Comparison of ENCODE assay signal across 11 cellular contexts in genomic region chr12:121632069-121632970, GRCh38. TPM values are rescaled to one million over a fixed set of nuclear protein-coding genes. Genes with fewer than 3 reads are reported as not detected.
DNase-seq lines count a peak whose midpoint lies in the region; ATAC-seq and TF ChIP-seq lines count a peak whose summit lies in the region.
"Had no signal": no experiment of that assay in that cellular context is flagged by ENCODE, and none has a peak within 500 bp of the region (broad histone marks: within the 10 kb centered on the region; RNA-seq: fewer than 3 reads in every experiment).

No MANE protein-coding gene starts in this region.

- no peaks in the 10 kb centered on the region for H3K27me3 Mint-ChIP-seq in CD4-positive, CD25-positive, alpha-beta regulatory T cell
- no peaks in the 10 kb centered on the region for H3K27me3 Mint-ChIP-seq in endodermal cell (ENCODE audit: insufficient read depth)

- H3K4me1 Mint-ChIP-seq in CD4-positive, CD25-positive, alpha-beta regulatory T cell, result peaks cover 19 to 86% (median 55%) of the 10 kb centered on the region in 4 donors
- H3K4me1 Mint-ChIP-seq in endodermal cell, result peaks cover 48% of the 10 kb centered on the region

- TF ChIP-seq POLR2A in NB4 (IDR thresholded peaks at IDR 0.05; ENCODE audit: extremely low read depth, insufficient read length), result no peak

- no peak for TF ChIP-seq CTCF in NB4 (IDR thresholded peaks at IDR 0.05; ENCODE audit: low read depth, low read length)
- TF ChIP-seq CTCF in endodermal cell (conservative IDR thresholded peaks at IDR 0.05), result no peak
- no peak for TF ChIP-seq CTCF in neutrophil (IDR thresholded peaks at IDR 0.05)

- H3K9me3 Mint-ChIP-seq in CD4-positive, CD25-positive, alpha-beta regulatory T cell, result no peaks in the 10 kb centered on the region
- H3K9me3 Mint-ChIP-seq in endodermal cell, result no peaks in the 10 kb centered on the region

- 84 to 94% methylated on average over 5 to 11 of the region's 11 CpGs for WGBS in endodermal cell (ENCODE audit: insufficient coverage in 1 of 2, insufficient read length in 1 of 2), 2 experiments

- peaks cover 12% of the 10 kb centered on the region for H3K36me3 Mint-ChIP-seq in CD4-positive, CD25-positive, alpha-beta regulatory T cell
- H3K36me3 Mint-ChIP-seq in endodermal cell (ENCODE audit: low read depth), result peaks cover 32% of the 10 kb centered on the region

- H3K27me3 ChIP-seq in CD4-positive, CD25-positive, alpha-beta regulatory T cell (ENCODE audit: control insufficient read depth, insufficient read depth, low read length), result no peaks in the 10 kb centered on the region
- no peaks in the 10 kb centered on the region for H3K27me3 ChIP-seq in endodermal cell (ENCODE audit: control insufficient read depth, insufficient read depth, low read length, poor library complexity, severe bottlenecking)
- H3K27me3 ChIP-seq in neutrophil, result no peaks in the 10 kb centered on the region
- H3K27me3 ChIP-seq: heart left ventricle, ovary had no signal

- ATAC-seq in CD4-positive, CD25-positive, alpha-beta regulatory T cell (ENCODE audit: low read depth in 2 of 2), result no peak
- ATAC-seq in HG03460 (IDR thresholded peaks at IDR 0.05; ENCODE audit: unreplicated experiment), result no peak

- H3K27ac Mint-ChIP-seq in CD4-positive, CD25-positive, alpha-beta regulatory T cell, result peak overlapping the region; percentile 77 to 95 (median 92)
- peak overlapping the region; percentile 83 for H3K27ac Mint-ChIP-seq in endodermal cell

- peaks cover 9% of the 10 kb centered on the region for H3K36me3 ChIP-seq in CD4-positive, CD25-positive, alpha-beta regulatory T cell (ENCODE audit: control insufficient read depth, insufficient read depth, low read length)
- H3K36me3 ChIP-seq in endodermal cell (ENCODE audit: control insufficient read depth, insufficient read depth, low read length), result peaks cover 14% of the 10 kb centered on the region
- H3K36me3 ChIP-seq in neutrophil, result no peaks in the 10 kb centered on the region
- H3K36me3 ChIP-seq: heart left ventricle, ovary had no signal

- H3K9me3 ChIP-seq in CD4-positive, CD25-positive, alpha-beta regulatory T cell (ENCODE audit: control insufficient read depth in 2 of 2, low read length in 2 of 2), result no peaks in the 10 kb centered on the region
- H3K9me3 ChIP-seq in endodermal cell (ENCODE audit: control insufficient read depth, low read length), result no peaks in the 10 kb centered on the region
- H3K9me3 ChIP-seq in neutrophil, result no peaks in the 10 kb centered on the region
- H3K9me3 ChIP-seq: heart left ventricle, ovary had no signal

- H3K4me1 ChIP-seq in CD4-positive, CD25-positive, alpha-beta regulatory T cell (ENCODE audit: control insufficient read depth, insufficient read depth, low read length, poor library complexity, severe bottlenecking), result peaks cover 83% of the 10 kb centered on the region
- H3K4me1 ChIP-seq in endodermal cell (ENCODE audit: control insufficient read depth, insufficient read depth, low read length) (peaks cover 21% of the 10 kb centered on the region), neutrophil (ENCODE audit: control insufficient read depth in 1 of 2, insufficient read depth in 1 of 2, low read depth in 1 of 2, low read length in 1 of 2) (peaks cover 64 to 68% of the 10 kb centered on the region in 2 experiments)

- peak overlapping the region; percentile 39 for H3K9ac ChIP-seq in endodermal cell (ENCODE audit: extremely low read depth, low read length, poor library complexity, severe bottlenecking)

- peak overlapping the region; percentile 64 to 100 (median 77) for H3K4me3 Mint-ChIP-seq in CD4-positive, CD25-positive, alpha-beta regulatory T cell
- H3K4me3 Mint-ChIP-seq in endodermal cell, result peak overlapping the region; percentile 37

- peak overlapping the region; percentile 63 for H3K27ac ChIP-seq in CD4-positive, CD25-positive, alpha-beta regulatory T cell (ENCODE audit: insufficient read depth, low read length, poor library complexity, severe bottlenecking)
- H3K27ac ChIP-seq in endodermal cell (ENCODE audit: low read depth, low read length) (peak overlapping the region; percentile 73), neutrophil (peak overlapping the region; percentile 28)
- H3K27ac ChIP-seq: heart left ventricle, ovary had no signal

- no peak for DNase-seq in CD4-positive, CD25-positive, alpha-beta regulatory T cell
- no peak for DNase-seq in NB4 (ENCODE audit: low read depth)
- no peak for DNase-seq in endodermal cell
- no peak for DNase-seq in NOMO-1 treated with dmso at 0.1 percent for 144 hours (lab: John Stamatoyannopoulos, UW; ENCODE audit: unreplicated experiment)
- DNase-seq in GDM1 (lab: John Stamatoyannopoulos, UW), result no peak
- no peak for DNase-seq in NCI-H2029 (lab: John Stamatoyannopoulos, UW)
- DNase-seq: activated CD4-positive, CD25-positive, alpha-beta regulatory T cell treated with anti-CD3 and anti-CD28 coated beads, Interleukin-2, amount 50 U/mL, for 72 hours; heart left ventricle; ovary had no signal

- H3K4me3 ChIP-seq in CD4-positive, CD25-positive, alpha-beta regulatory T cell (ENCODE audit: low read depth, low read length), result peak overlapping the region; percentile 45
- H3K4me3 ChIP-seq in NB4 (ENCODE audit: low read depth, low read length) (peak overlapping the region; percentile 32), endodermal cell (ENCODE audit: low read length) (peak overlapping the region; percentile 32), neutrophil (ENCODE audit: low read depth in 1 of 2, low read length in 1 of 2) (no peak overlapping the region)
- H3K4me3 ChIP-seq: heart left ventricle, ovary had no signal

RNA-seq across cellular contexts. Expression of gene ORAI1, which starts 6.0 kb away (rescaled TPM):
- 53.5 TPM for total RNA-seq in CD4-positive, CD25-positive, alpha-beta regulatory T cell
- 100 to 1,000 TPM; 142 to 181 (median 173) TPM for polyA plus RNA-seq in CD4-positive, CD25-positive, alpha-beta regulatory T cell
- 10 to 100 TPM; 35.3 to 39.2 TPM for total RNA-seq in endodermal cell
- polyA plus RNA-seq in endodermal cell (2013, experiment 1 of 2), result 11.8 TPM
- 11.2 TPM for polyA plus RNA-seq in endodermal cell (2013, experiment 2 of 2)

RNA-seq across cellular contexts. Expression of gene MORN3, which starts 37.1 kb away (rescaled TPM):
- 5.6 TPM for total RNA-seq in CD4-positive, CD25-positive, alpha-beta regulatory T cell
- 1 to 10 TPM; 2.3 to 7.3 (median 4.9) TPM for polyA plus RNA-seq in CD4-positive, CD25-positive, alpha-beta regulatory T cell
- total RNA-seq in endodermal cell, result 1 to 10 TPM; 1.4 to 1.6 TPM
- polyA plus RNA-seq in endodermal cell (2013, experiment 1 of 2), result 0.96 TPM
- polyA plus RNA-seq in endodermal cell (2013, experiment 2 of 2), result 0.79 TPM

RNA-seq across cellular contexts. Expression of gene KDM2B, which starts 51.5 kb away (rescaled TPM):
- 128 TPM for total RNA-seq in CD4-positive, CD25-positive, alpha-beta regulatory T cell
- 10 to 100 TPM in 3 of 4 donors, 1 to 10 TPM in 1; 9.4 to 12.2 (median 11.0) TPM for polyA plus RNA-seq in CD4-positive, CD25-positive, alpha-beta regulatory T cell
- total RNA-seq in endodermal cell, result 100 to 1,000 TPM; 103 to 125 TPM
- polyA plus RNA-seq in endodermal cell (2013, experiment 1 of 2), result 64.7 TPM
- 60.8 TPM for polyA plus RNA-seq in endodermal cell (2013, experiment 2 of 2)

Comparison
In these comparisons a context has a peak if more than half of its experiments do, and no peak if none do; other contexts are left out.
1. H3K4me3 ChIP-seq: peak in CD4-positive, CD25-positive, alpha-beta regulatory T cell (single experiment), NB4 (single experiment) and endodermal cell (single experiment); none in neutrophil (0 of 2).
2. Peak in every context shown above with its lines, with median percentiles within 50 percentile points of each other: H3K27ac ChIP-seq.